Comparison of ENCODE assay signal across 13 cellular contexts in genomic region chr5:84286662-84287061, GRCh38.
"Had no signal": no experiment of that assay in that cellular context is flagged by ENCODE, and none has a peak within 500 bp of the region (broad histone marks: within the 10 kb centered on the region; RNA-seq: fewer than 3 reads in every experiment).

No MANE protein-coding gene starts in this region.

- H3K27ac ChIP-seq: foreskin keratinocyte, heart left ventricle, left lung, sigmoid colon had no signal

- H3K27ac Mint-ChIP-seq: activated naive CD4-positive, alpha-beta T cell treated with anti-CD3 and anti-CD28 coated beads, Interleukin-2, amount 50 U/mL, for 72 hours; nephron progenitor cell had no signal

- H3K9me3 ChIP-seq: heart left ventricle, left lung, sigmoid colon had no signal

- H3K36me3 Mint-ChIP-seq: activated naive CD4-positive, alpha-beta T cell treated with anti-CD3 and anti-CD28 coated beads, Interleukin-2, amount 50 U/mL, for 72 hours had no signal

- ATAC-seq: activated naive CD4-positive, alpha-beta T cell treated with anti-CD3 and anti-CD28 coated beads, Interleukin-2, amount 50 U/mL, for 72 hours; foreskin keratinocyte; heart left ventricle; left lung had no signal

- H3K4me3 Mint-ChIP-seq: nephron progenitor cell had no signal

- DNase-seq: activated T-cell treated with anti-CD3 and anti-CD28 coated beads, Interleukin-2, amount 50 U/mL, for 1 hour; amniotic stem cell; brain microvascular endothelial cell; effector CD4-positive, alpha-beta T cell; foreskin keratinocyte; heart left ventricle; left lung; nephron progenitor cell; sigmoid colon; stimulated activated CD4-positive, alpha-beta T cell treated with anti-CD3 and anti-CD28 coated beads, Interleukin-12 subunit alpha, Interleukin-12 subunit beta, amount 100 ng/mL, for 4 hours; stimulated activated naive CD4-positive, alpha-beta T cell; T-helper 2 cell had no signal

- H3K27me3 ChIP-seq: brain microvascular endothelial cell, heart left ventricle, left lung, sigmoid colon had no signal

- H3K36me3 ChIP-seq: brain microvascular endothelial cell, heart left ventricle, left lung, sigmoid colon had no signal

- H3K9me3 Mint-ChIP-seq: nephron progenitor cell had no signal

- H3K4me3 ChIP-seq: heart left ventricle, left lung, sigmoid colon had no signal

- H3K4me1 ChIP-seq: foreskin keratinocyte, left lung had no signal
